In genomic region chr6:8006208-8006607, GRCh38 we compare ENCODE assay signal across 8 cellular contexts. TPM values are rescaled to one million over a fixed set of nuclear protein-coding genes. Genes with fewer than 3 reads are reported as not detected.
DNase-seq lines count a peak whose midpoint lies in the region; ATAC-seq and TF ChIP-seq lines count a peak whose summit lies in the region.

No MANE protein-coding gene starts in this region.

- H3K27me3 ChIP-seq in dorsolateral prefrontal cortex (no peaks in the 10 kb centered on the region), osteoblast (ENCODE audit: insufficient read depth, low read length) (no peaks in the 10 kb centered on the region)

- no peaks in the 10 kb centered on the region for H3K36me3 Mint-ChIP-seq in activated CD4-positive, alpha-beta T cell treated with anti-CD3 and anti-CD28 coated beads, Interleukin-2, amount 10 ng/mL, durations not matched to agents 24 days and 14 days (ENCODE audit: low read depth)

- H3K27ac ChIP-seq in dorsolateral prefrontal cortex = no peak overlapping the region
- no peak overlapping the region for H3K27ac ChIP-seq in osteoblast (ENCODE audit: low read depth, low read length)

- H3K4me1 Mint-ChIP-seq in activated CD4-positive, alpha-beta T cell treated with anti-CD3 and anti-CD28 coated beads, Interleukin-2, amount 10 ng/mL, durations not matched to agents 24 days and 14 days = peaks cover 3% of the 10 kb centered on the region

- H3K4me3 ChIP-seq in dorsolateral prefrontal cortex (no peak overlapping the region), osteoblast (ENCODE audit: insufficient read depth, low read length) (no peak overlapping the region)

- H2AFZ ChIP-seq in osteoblast (ENCODE audit: low read length) = no peak overlapping the region

- no peak overlapping the region for H3K27ac Mint-ChIP-seq in activated CD4-positive, alpha-beta T cell treated with anti-CD3 and anti-CD28 coated beads, Interleukin-2, amount 10 ng/mL, durations not matched to agents 24 days and 14 days

- ATAC-seq in activated CD4-positive, CD25-positive, alpha-beta regulatory T cell treated with anti-CD3 and anti-CD28 coated beads, Interleukin-2, amount 50 U/mL, for 24 hours = no peak

- H3K36me3 ChIP-seq in osteoblast (ENCODE audit: insufficient read depth, low read length) = no peaks in the 10 kb centered on the region

- H4K20me1 ChIP-seq in osteoblast (ENCODE audit: insufficient read depth, low read length) = no peaks in the 10 kb centered on the region

- intact Hi-C loops in activated CD4-positive, alpha-beta T cell treated with anti-CD3 and anti-CD28 coated beads, Interleukin-2, amount 10 ng/mL, durations not matched to agents 24 days and 14 days (cut with micrococcal nuclease) = loop anchor here (1.0 to 10.0 kb wide), 2 partner anchors 283 to 391 kb away; no protein-coding TSS in a partner anchor
- intact Hi-C loops in dorsolateral prefrontal cortex (cut with DNase I) = loop anchor here in 1 of 2 donors (5.0 kb wide), 1 partner anchor 284 kb away; no protein-coding TSS in a partner anchor

- TF ChIP-seq CTCF in dorsolateral prefrontal cortex (IDR thresholded peaks at IDR 0.05 in 54 of 56, conservative IDR thresholded peaks at IDR 0.05 in 2 of 56; ENCODE audit: low read depth in 1 of 56, partially characterized antibody in 56 of 56) (peak in 55 of 56 donors; percentile 37 to 79 (median 60)), osteoblast (IDR thresholded peaks at IDR 0.05; ENCODE audit: extremely low read depth, low read depth, low read length) (peak; percentile 58)

- H3K4me3 Mint-ChIP-seq in activated CD4-positive, alpha-beta T cell treated with anti-CD3 and anti-CD28 coated beads, Interleukin-2, amount 10 ng/mL, durations not matched to agents 24 days and 14 days = no peak overlapping the region

- H3K9me3 Mint-ChIP-seq in activated CD4-positive, alpha-beta T cell treated with anti-CD3 and anti-CD28 coated beads, Interleukin-2, amount 10 ng/mL, durations not matched to agents 24 days and 14 days = no peaks in the 10 kb centered on the region

- DNase-seq in activated CD4-positive, alpha-beta T cell treated with anti-CD3 and anti-CD28 coated beads, Interleukin-2, amount 10 ng/mL, durations not matched to agents 24 days and 14 days = peak; percentile 63
- no peak for DNase-seq in activated CD4-positive, alpha-beta T cell treated with anti-CD3 and anti-CD28 coated beads for 48 hours
- peak; percentile 23 for DNase-seq in NCI-H2227 treated with DMSO at 0.1 percent for 48 hours (lab: John Stamatoyannopoulos, UW)
- no peak for DNase-seq in dorsolateral prefrontal cortex
- peak; percentile 69 for DNase-seq in osteoblast (ENCODE audit: insufficient read length, low spot score, missing footprints)
- DNase-seq in NCI-H187 (lab: John Stamatoyannopoulos, UW) = no peak
- DNase-seq in stimulated activated CD4-positive, alpha-beta T cell treated with anti-CD3 and anti-CD28 coated beads, Interleukin-4, amount 100 ng/mL, for 1 hour = no peak

- H3K4me2 ChIP-seq in osteoblast (ENCODE audit: insufficient read depth, low read length) = no peak overlapping the region

- no peaks in the 10 kb centered on the region for H3K79me2 ChIP-seq in osteoblast (ENCODE audit: insufficient read depth, low read length)

- H3K27me3 Mint-ChIP-seq in activated CD4-positive, alpha-beta T cell treated with anti-CD3 and anti-CD28 coated beads, Interleukin-2, amount 10 ng/mL, durations not matched to agents 24 days and 14 days = no peaks in the 10 kb centered on the region

- H3K9me3 ChIP-seq in osteoblast (ENCODE audit: low read depth, low read length) = no peaks in the 10 kb centered on the region

- H3K4me1 ChIP-seq in osteoblast (ENCODE audit: insufficient read depth, low read length) = no peaks in the 10 kb centered on the region

RNA-seq across cellular contexts. Expression of gene BLOC1S5, which starts 58.0 kb away (rescaled TPM):
- total RNA-seq in activated CD4-positive, alpha-beta T cell treated with anti-CD3 and anti-CD28 coated beads, Interleukin-2, amount 10 ng/mL, durations not matched to agents 24 days and 14 days = 15.7 and 19.6 TPM in 2 replicates
- total RNA-seq in dorsolateral prefrontal cortex (10 to 100 TPM in 40 of 120 experiments, 1 to 10 TPM in 80; 5.4 to 16.1 (median 9.1) TPM), osteoblast (14.1 and 15.3 TPM in 2 replicates)

Comparison
In these comparisons a context has a peak if more than half of its experiments do, and no peak if none do; other contexts are left out.
1. DNase-seq: peak in activated CD4-positive, alpha-beta T cell treated with anti-CD3 and anti-CD28 coated beads, Interleukin-2, amount 10 ng/mL, durations not matched to agents 24 days and 14 days (single experiment), NCI-H2227 treated with DMSO at 0.1 percent for 48 hours (single experiment) and osteoblast (single experiment); none in activated CD4-positive, alpha-beta T cell treated with anti-CD3 and anti-CD28 coated beads for 48 hours (single experiment), dorsolateral prefrontal cortex (0 of 10), NCI-H187 (0 of 2) and stimulated activated CD4-positive, alpha-beta T cell treated with anti-CD3 and anti-CD28 coated beads, Interleukin-4, amount 100 ng/mL, for 1 hour (single experiment).